ENCODE assay signal across 27 cellular contexts in genomic region chr1:203239906-203240305, GRCh38. TPM values are rescaled to one million over a fixed set of nuclear protein-coding genes. Genes with fewer than 3 reads are reported as not detected.
DNase-seq lines count a peak whose midpoint lies in the region; ATAC-seq and TF ChIP-seq lines count a peak whose summit lies in the region.
"Had no signal": no experiment of that assay in that cellular context is flagged by ENCODE, and none has a peak within 500 bp of the region (broad histone marks: within the 10 kb centered on the region; RNA-seq: fewer than 3 reads in every experiment).

No MANE protein-coding gene starts in this region.

- no peaks in the 10 kb centered on the region for H3K4me1 Mint-ChIP-seq in osteocyte (ENCODE audit: unreplicated experiment)

- no peaks in the 10 kb centered on the region for H4K20me1 ChIP-seq in BLaER1

- POLR2A ChIA-PET in HEK293 (lab: Yijun Ruan, JAX) = no interaction called here

- no peak overlapping the region for H3K27ac ChIP-seq in BLaER1
- no peak overlapping the region for H3K27ac ChIP-seq in HEK293 (ENCODE audit: extremely low read depth, low read depth, low read length)
- H3K27ac ChIP-seq: SK-N-MC had no signal

- H3K4me1 ChIP-seq in BLaER1 = peaks cover 18% of the 10 kb centered on the region
- H3K4me1 ChIP-seq in HEK293 (ENCODE audit: control insufficient read depth, insufficient read depth, low read length) = no peaks in the 10 kb centered on the region

- H3K9me3 ChIP-seq in BLaER1 (peaks cover 25% of the 10 kb centered on the region), HEK293 (ENCODE audit: control insufficient read depth, insufficient read depth, low read depth, low read length) (no peaks in the 10 kb centered on the region)

- TF ChIP-seq CTCF in HEK293 (tag by site-specific recombination; IDR thresholded peaks at IDR 0.05) = no peak
- no peak for TF ChIP-seq CTCF in osteocyte (IDR thresholded peaks at IDR 0.05)

- no peak overlapping the region for H3K27ac Mint-ChIP-seq in osteocyte (ENCODE audit: unreplicated experiment)
- H3K27ac Mint-ChIP-seq: B cell; CD4-positive, alpha-beta T cell had no signal

- peaks cover 66% of the 10 kb centered on the region for H3K27me3 Mint-ChIP-seq in osteocyte (ENCODE audit: unreplicated experiment)

- H3K4me3 Mint-ChIP-seq in osteocyte (ENCODE audit: unreplicated experiment) = no peak overlapping the region
- H3K4me3 Mint-ChIP-seq: B cell; CD4-positive, alpha-beta T cell had no signal

- H3K9ac ChIP-seq in BLaER1 = no peak overlapping the region

- H3K4me3 ChIP-seq in BLaER1 = no peak overlapping the region
- no peak overlapping the region for H3K4me3 ChIP-seq in HEK293 (ENCODE audit: low read depth, low read length)
- H3K4me3 ChIP-seq: SK-N-MC had no signal

- no peaks in the 10 kb centered on the region for H3K27me3 ChIP-seq in BLaER1

- H3K36me3 ChIP-seq in BLaER1 = no peaks in the 10 kb centered on the region
- no peaks in the 10 kb centered on the region for H3K36me3 ChIP-seq in HEK293 (ENCODE audit: control insufficient read depth in 2 of 2, insufficient read depth in 1 of 2, low read length in 2 of 2)

- DNase-seq in inferior parietal cortex (ENCODE audit: extremely low spot score) (peak; percentile 50), osteocyte (ENCODE audit: extremely low spot score, unreplicated experiment) (peak; percentile 54), OCI-M1 (lab: John Stamatoyannopoulos, UW) (no peak), HUDEP-2 (lab: John Stamatoyannopoulos, UW; ENCODE audit: unreplicated experiment in 76 of 76) (no peak), NCI-H1092 treated with DMSO at 0.1 percent for 48 hours (lab: John Stamatoyannopoulos, UW) (no peak)
- DNase-seq: CD4-positive, alpha-beta T cell; COR-L47; DMS 273 treated with DMSO at 0.1 percent for 48 hours; DND-41; Karpas-422; NCI-H1694 treated with DMSO at 0.1 percent for 48 hours; NCI-H2081 treated with DMSO at 0.1 percent for 48 hours; NCI-H2171 treated with DMSO at 0.1 percent for 48 hours; NCI-H446; NCI-H526; PC-3; SHP77 had no signal

- peaks cover 12% of the 10 kb centered on the region for H3K9me3 Mint-ChIP-seq in osteocyte (ENCODE audit: unreplicated experiment)

- H3K36me3 Mint-ChIP-seq in osteocyte (ENCODE audit: unreplicated experiment) = peaks cover 2% of the 10 kb centered on the region

- ATAC-seq in HG02798 (IDR thresholded peaks at IDR 0.05; ENCODE audit: poor library complexity, unreplicated experiment) = no peak
- ATAC-seq: HCT116 had no signal

- CTCF ChIA-PET in HEK293 (lab: Yijun Ruan, JAX) = interaction anchor here (0.6 to 1.9 kb wide), 4 partner anchors 24 to 122 kb away, joined by 4 to 8 read pairs (median 5); no protein-coding TSS in a partner anchor

- H3K4me2 ChIP-seq in BLaER1 = peak overlapping the region; percentile 35

TF ChIP-seq in HEK293, 187 proteins besides CTCF, POLR2A, EP300 and RAD21:
- TF ChIP-seq ZNF560 (tag by site-specific recombination; IDR thresholded peaks at IDR 0.05; ENCODE audit: borderline replicate concordance) (no peak), ZNF19 (tag by site-specific recombination; IDR thresholded peaks at IDR 0.05; ENCODE audit: low read depth) (no peak), ZFHX2 (tag by site-specific recombination; conservative IDR thresholded peaks at IDR 0.05) (peak; percentile 30), ZNF433 (tag by site-specific recombination; IDR thresholded peaks at IDR 0.05; ENCODE audit: low read depth) (no peak), ZNF664 (tag by site-specific recombination; IDR thresholded peaks at IDR 0.05) (no peak), ZNF174 (tag by site-specific recombination; IDR thresholded peaks at IDR 0.05) (no peak), ZBTB8A (tag by site-specific recombination; IDR thresholded peaks at IDR 0.05) (no peak), ZNF623 (tag by site-specific recombination; IDR thresholded peaks at IDR 0.05) (no peak), ZNF148 (tag by site-specific recombination; IDR thresholded peaks at IDR 0.05; ENCODE audit: borderline replicate concordance) (no peak)
TF ChIP-seq in HEK293: peak in this region for 1.

RNA-seq across cellular contexts. Expression of gene CHIT1, which starts 10.4 kb away (rescaled TPM):
- not detected in 2 replicates for total RNA-seq in osteocyte
- total RNA-seq: A172, H1, M059J, PC-3, RPMI7951 had no signal

RNA-seq across cellular contexts. Expression of gene CHI3L1, which starts 53.4 kb away (rescaled TPM):
- total RNA-seq in osteocyte = not detected in 2 replicates
- total RNA-seq: CD4-positive, alpha-beta T cell; H1; M059J; PC-3; RPMI7951 had no signal

Comparison
In these comparisons a context has a peak if more than half of its experiments do, and no peak if none do; other contexts are left out.
1. DNase-seq: peak in inferior parietal cortex (single experiment) and osteocyte (single experiment); none in OCI-M1 (single experiment), HUDEP-2 (0 of 76) and NCI-H1092 treated with DMSO at 0.1 percent for 48 hours (single experiment).